1 cellular context compared by ENCODE assay signal in genomic region chr12:125065021-125065752, GRCh38.
TF ChIP-seq lines count a peak whose summit lies in the region.

Gene AACS (plus strand): TSS chr12:125065435. CDS start chr12:125065585, 150 bp downstream.

TF ChIP-seq in K562, 482 proteins besides CTCF, POLR2A, EP300 and RAD21 (continued from another document and continues in another):
- TF ChIP-seq ZBTB40 (IDR thresholded peaks at IDR 0.05) (peak; percentile 12; the same call in 1 of the 2 replicates), ZBTB40 (CRISPR knock-in tag; IDR thresholded peaks at IDR 0.05) (no peak), MTA3 (IDR thresholded peaks at IDR 0.05; ENCODE audit: borderline replicate concordance) (0 out of 2 replicates have a peak, but pooled peaks have one; percentile 22), ZNF668 (CRISPR knock-in tag; IDR thresholded peaks at IDR 0.05) (no peak), RFX5 (IDR thresholded peaks at IDR 0.05; ENCODE audit: low read depth, low read length) (no peak), ZNF644 (tag; IDR thresholded peaks at IDR 0.05; ENCODE audit: low read depth) (no peak), ZFP30 (CRISPR knock-in tag; IDR thresholded peaks at IDR 0.05; ENCODE audit: borderline replicate concordance) (no peak), SAP30 (IDR thresholded peaks at IDR 0.05; ENCODE audit: borderline replicate concordance, insufficient read depth, low read depth, low read length, poor library complexity, severe bottlenecking) (no peak), RBBP5 (IDR thresholded peaks at IDR 0.05; ENCODE audit: borderline replicate concordance, insufficient read depth, low read length, poor library complexity, severe bottlenecking) (peak; percentile 35), NR2C1 (IDR thresholded peaks at IDR 0.05) (no peak), NR2C1 (tag; IDR thresholded peaks at IDR 0.05) (no peak), CSDE1 (IDR thresholded peaks at IDR 0.05) (no peak), IRF2 (CRISPR knock-in tag; IDR thresholded peaks at IDR 0.05) (no peak), RBFOX2 (IDR thresholded peaks at IDR 0.05; ENCODE audit: low read depth, low read length) (peak; percentile 83), SMAD1 (IDR thresholded peaks at IDR 0.05; ENCODE audit: low read depth, low read length, partially characterized antibody) (no peak), ZNF655 (CRISPR knock-in tag; IDR thresholded peaks at IDR 0.05) (no peak), ZNF778 (CRISPR knock-in tag; IDR thresholded peaks at IDR 0.05) (no peak), GABPA (tag; conservative IDR thresholded peaks at IDR 0.05; ENCODE audit: low read depth) (peak; percentile 41; the same call in 1 of the 2 replicates), KDM2B (CRISPR knock-in tag; IDR thresholded peaks at IDR 0.05) (peak; percentile 58; the same call in 1 of the 2 replicates), ZFP1 (CRISPR knock-in tag; IDR thresholded peaks at IDR 0.05) (no peak), JUND (IDR thresholded peaks at IDR 0.05; ENCODE audit: borderline replicate concordance, low read depth, low read length) (no peak), JUND (tag; IDR thresholded peaks at IDR 0.05; ENCODE audit: borderline replicate concordance, low read depth, low read length) (no peak), ZBTB9 (CRISPR knock-in tag; IDR thresholded peaks at IDR 0.05) (no peak), ZNF507 (tag; conservative IDR thresholded peaks at IDR 0.05) (no peak), BCL6 (CRISPR knock-in tag; IDR thresholded peaks at IDR 0.05) (no peak), CREB5 (CRISPR knock-in tag; IDR thresholded peaks at IDR 0.05) (no peak), ZFX (CRISPR knock-in tag; IDR thresholded peaks at IDR 0.05) (peak; percentile 79), ZNF217 (CRISPR knock-in tag; IDR thresholded peaks at IDR 0.05) (no peak), FOXM1 (IDR thresholded peaks at IDR 0.05; ENCODE audit: low read depth) (no peak), FOXM1 (CRISPR knock-in tag; IDR thresholded peaks at IDR 0.05; ENCODE audit: low read depth) (0 out of 2 replicates have a peak, but pooled peaks have one; percentile 22), JUN (IDR thresholded peaks at IDR 0.05; ENCODE audit: borderline replicate concordance, low read depth, low read length) (no peak), JUN (CRISPR knock-in tag; IDR thresholded peaks at IDR 0.05; ENCODE audit: borderline replicate concordance) (no peak), EP400 (IDR thresholded peaks at IDR 0.05) (peak; percentile 54; the same call in 1 of the 2 replicates), ETS2 (tag; IDR thresholded peaks at IDR 0.05; ENCODE audit: borderline replicate concordance, poor library complexity, severe bottlenecking) (no peak), KLF1 (tag; IDR thresholded peaks at IDR 0.05) (0 out of 2 replicates have a peak, but pooled peaks have one; percentile 30), ZBED1 (IDR thresholded peaks at IDR 0.05) (no peak), TGIF2 (CRISPR knock-in tag; IDR thresholded peaks at IDR 0.05) (no peak), RUNX1 (IDR thresholded peaks at IDR 0.05; ENCODE audit: low read depth) (no peak), ZNF764 (CRISPR knock-in tag; IDR thresholded peaks at IDR 0.05; ENCODE audit: low read depth) (no peak), RAD51 (IDR thresholded peaks at IDR 0.05; ENCODE audit: borderline replicate concordance, low read depth) (no peak), NFIC (IDR thresholded peaks at IDR 0.05) (0 out of 2 replicates have a peak, but pooled peaks have one; percentile 11), ARID1B (IDR thresholded peaks at IDR 0.05) (no peak), EHMT2 (IDR thresholded peaks at IDR 0.05) (no peak), SNRNP70 (optimal IDR thresholded peaks at IDR 0.05; ENCODE audit: low read depth, low read length) (no peak), HDAC1 (IDR thresholded peaks at IDR 0.05) (peak in 1 of 2 experiments; percentile 74; a peak in 2 of 4 replicates), CBX8 (IDR thresholded peaks at IDR 0.05; ENCODE audit: borderline replicate concordance, extremely low read depth, low read depth, low read length, poor library complexity, severe bottlenecking) (no peak), NCOA4 (IDR thresholded peaks at IDR 0.05; ENCODE audit: partially characterized antibody) (no peak), HDAC8 (tag; IDR thresholded peaks at IDR 0.05) (no peak), PML (IDR thresholded peaks at IDR 0.05; ENCODE audit: low read length) (peak; percentile 25; the same call in 1 of the 2 replicates), AFF4 (CRISPR knock-in tag; IDR thresholded peaks at IDR 0.05) (no peak), ZNF408 (CRISPR knock-in tag; IDR thresholded peaks at IDR 0.05; ENCODE audit: low read depth) (no peak), MXD1 (CRISPR knock-in tag; IDR thresholded peaks at IDR 0.05; ENCODE audit: borderline replicate concordance, poor library complexity, severe bottlenecking) (no peak), CEBPG (CRISPR knock-in tag; IDR thresholded peaks at IDR 0.05) (no peak), CEBPG (tag; conservative IDR thresholded peaks at IDR 0.05 in 1 of 2, IDR thresholded peaks at IDR 0.05 in 1 of 2) (no peak), NR0B1 (IDR thresholded peaks at IDR 0.05; ENCODE audit: partially characterized antibody) (no peak)
